8 cellular contexts compared by ENCODE assay signal in genomic region chr11:36375348-36376314, GRCh38.
DNase-seq lines count a peak whose midpoint lies in the region; ATAC-seq and TF ChIP-seq lines count a peak whose summit lies in the region.

No MANE protein-coding gene starts in this region.

- H3K36me3 Mint-ChIP-seq in dendritic cell treated with granulocyte-macrophage colony-stimulating factor and Interleukin-4, amounts not matched to agents 40 ng/mL and 50 ng/mL, for 4 days (ENCODE audit: low read depth) = no peaks in the 10 kb centered on the region
- H3K36me3 Mint-ChIP-seq in natural killer cell = peaks cover 19% of the 10 kb centered on the region

- in situ Hi-C loops in ACHN (cut with HindIII; ENCODE audit: low pct_ligation_motif_present, low pct_unique_long_range_greater_than_20kb, low sequenced_read_pairs) (no loop called here), KBM-7 (cut with MboI; ENCODE audit: low pct_unique_long_range_greater_than_20kb, low sequenced_read_pairs) (no loop called here)

- DNase-seq in ACHN (peak; percentile 6), KBM-7 (peak; percentile 34), natural killer cell (no peak), NCI-H1092 (lab: John Stamatoyannopoulos, UW) (no peak), NCI-H2029 treated with DMSO at 0.1 percent for 48 hours (lab: John Stamatoyannopoulos, UW) (no peak)

- TF ChIP-seq CTCF in natural killer cell (IDR thresholded peaks at IDR 0.05) = no peak

- H3K9me3 Mint-ChIP-seq in dendritic cell treated with granulocyte-macrophage colony-stimulating factor and Interleukin-4, amounts not matched to agents 40 ng/mL and 50 ng/mL, for 4 days = no peaks in the 10 kb centered on the region
- H3K9me3 Mint-ChIP-seq in natural killer cell = no peaks in the 10 kb centered on the region

- H3K27me3 Mint-ChIP-seq in dendritic cell treated with granulocyte-macrophage colony-stimulating factor and Interleukin-4, amounts not matched to agents 40 ng/mL and 50 ng/mL, for 4 days = peaks cover 69% of the 10 kb centered on the region
- no peaks in the 10 kb centered on the region for H3K27me3 Mint-ChIP-seq in natural killer cell (ENCODE audit: low read depth in 2 of 2)

- no peak overlapping the region for H3K27ac Mint-ChIP-seq in dendritic cell treated with granulocyte-macrophage colony-stimulating factor and Interleukin-4, amounts not matched to agents 40 ng/mL and 50 ng/mL, for 4 days
- H3K27ac Mint-ChIP-seq in natural killer cell = peak overlapping the region; percentile 90 to 93

- peak; percentile 15 to 46 (median 46) for ATAC-seq in natural killer cell
- no peak for ATAC-seq in GM21367 (IDR thresholded peaks at IDR 0.05; ENCODE audit: unreplicated experiment)
- ATAC-seq in GM21737 (IDR thresholded peaks at IDR 0.05; ENCODE audit: unreplicated experiment) = no peak

- H3K4me1 Mint-ChIP-seq in dendritic cell treated with granulocyte-macrophage colony-stimulating factor and Interleukin-4, amounts not matched to agents 40 ng/mL and 50 ng/mL, for 4 days (ENCODE audit: low read depth) = peaks cover 38% of the 10 kb centered on the region
- peaks cover 47 to 53% of the 10 kb centered on the region in 2 donors for H3K4me1 Mint-ChIP-seq in natural killer cell

- H3K4me3 Mint-ChIP-seq in dendritic cell treated with granulocyte-macrophage colony-stimulating factor and Interleukin-4, amounts not matched to agents 40 ng/mL and 50 ng/mL, for 4 days = peak overlapping the region; percentile 76
- H3K4me3 Mint-ChIP-seq in natural killer cell = peak overlapping the region; percentile 91

- intact Hi-C loops in dendritic cell treated with granulocyte-macrophage colony-stimulating factor and Interleukin-4, amounts not matched to agents 40 ng/mL and 50 ng/mL, for 4 days (cut with micrococcal nuclease) = loop anchor here (5.0 to 10.0 kb wide), 3 partner anchors 52 to 102 kb away; no protein-coding TSS in a partner anchor
- intact Hi-C loops in natural killer cell (cut with micrococcal nuclease) = loop anchor here (2.0 to 10.0 kb wide), 3 partner anchors 45 to 117 kb away; no protein-coding TSS in a partner anchor

Comparison
In these comparisons a context has a peak if more than half of its experiments do, and no peak if none do; other contexts are left out.
1. DNase-seq: peak in ACHN (single experiment) and KBM-7 (single experiment); none in natural killer cell (single experiment), NCI-H1092 (single experiment) and NCI-H2029 treated with DMSO at 0.1 percent for 48 hours (single experiment).
2. ATAC-seq: peak in natural killer cell (3 of 3); none in GM21367 (single experiment) and GM21737 (single experiment).